ENCODE assay signal across 10 cellular contexts in genomic region chr17:81924557-81925532, GRCh38. TPM values are rescaled to one million over a fixed set of nuclear protein-coding genes. Genes with fewer than 3 reads are reported as not detected.
DNase-seq lines count a peak whose midpoint lies in the region; ATAC-seq lines count a peak whose summit lies in the region.
"Had no signal": no experiment of that assay in that cellular context is flagged by ENCODE, and none has a peak within 500 bp of the region (broad histone marks: within the 10 kb centered on the region; RNA-seq: fewer than 3 reads in every experiment).

No MANE protein-coding gene starts in this region.

- H2BK15ac ChIP-seq in neuronal stem cell (ENCODE audit: low read length), result peak overlapping the region; percentile 24

- H2BK5ac ChIP-seq in neuronal stem cell (ENCODE audit: low read length), result peak overlapping the region; percentile 82

- no peak overlapping the region for H2AFZ ChIP-seq in neuronal stem cell (ENCODE audit: low read length)

- H3K4me3 ChIP-seq in effector memory CD4-positive, alpha-beta T cell (ENCODE audit: insufficient read depth, low read depth, low read length, poor library complexity, severe bottlenecking), result peak overlapping the region; percentile 20
- H3K4me3 ChIP-seq in neuronal stem cell (ENCODE audit: low read length in 2 of 2), result no peak overlapping the region

- no peak overlapping the region for H4K91ac ChIP-seq in neuronal stem cell (ENCODE audit: low read depth, low read length, poor library complexity)

- peak overlapping the region; percentile 11 for H2AK5ac ChIP-seq in neuronal stem cell (ENCODE audit: low read depth, low read length)

- DNase-seq in Caki2 (ENCODE audit: low read depth) (peak; percentile 43), NCI-H226 (peak; percentile 0), neuronal stem cell (ENCODE audit: low spot score) (no peak), Ammon's horn (ENCODE audit: low spot score) (no peak), cortex of kidney (lab: John Stamatoyannopoulos, UW) (no peak)
- no peak for DNase-seq in effector memory CD4-positive, alpha-beta T cell
- DNase-seq in NK-92 treated with Interleukin-12 subunit alpha and Interleukin-12 subunit beta, amount 100 ng/mL, for 24 hours (lab: John Stamatoyannopoulos, UW), result no peak
- DNase-seq: kidney glomerular epithelial cell, NCI-H446 treated with DMSO at 0.1 percent for 48 hours had no signal

- H3K18ac ChIP-seq in neuronal stem cell (ENCODE audit: low read length), result peak overlapping the region; percentile 13

- H3K36me3 ChIP-seq in effector memory CD4-positive, alpha-beta T cell (ENCODE audit: control insufficient read depth, insufficient read depth, low read length), result no peaks in the 10 kb centered on the region
- peaks cover 17 to 28% of the 10 kb centered on the region in 2 donors for H3K36me3 ChIP-seq in neuronal stem cell (replicated peaks in 1 of 2; ENCODE audit: control insufficient read depth in 2 of 2, insufficient read depth in 2 of 2, low read length in 2 of 2)

- H3K9ac ChIP-seq in neuronal stem cell (ENCODE audit: low read depth, low read length, poor library complexity), result peak overlapping the region; percentile 60

- no peak overlapping the region for H4K8ac ChIP-seq in neuronal stem cell (ENCODE audit: low read depth, low read length)

- H3K9me3 ChIP-seq in effector memory CD4-positive, alpha-beta T cell (ENCODE audit: control insufficient read depth, low read length), result no peaks in the 10 kb centered on the region
- H3K9me3 ChIP-seq in neuronal stem cell (replicated peaks in 1 of 2; ENCODE audit: control insufficient read depth in 2 of 2, insufficient read depth in 1 of 2, low read depth in 1 of 2, low read length in 2 of 2), result peaks cover 0 to 3% of the 10 kb centered on the region in 2 donors

- H3K14ac ChIP-seq in neuronal stem cell (ENCODE audit: low read length), result no peak overlapping the region

- no peak for ATAC-seq in GM21360 (IDR thresholded peaks at IDR 0.05; ENCODE audit: unreplicated experiment)

- in situ Hi-C loops in Caki2 (cut with HindIII; ENCODE audit: low pct_unique_long_range_greater_than_20kb, low sequenced_read_pairs), result no loop called here

- H3K79me1 ChIP-seq in neuronal stem cell (ENCODE audit: low read depth, low read length), result peaks cover 57% of the 10 kb centered on the region

- peak overlapping the region; percentile 84 for H2BK12ac ChIP-seq in neuronal stem cell (ENCODE audit: low read length)

- no CpG with 5 or more reads among the region's 21 CpGs for WGBS in neuronal stem cell (ENCODE audit: extremely low coverage in 2 of 2, insufficient read length in 2 of 2, insufficient replicate concordance in 1 of 2), 2 donors

- H3K4me2 ChIP-seq in neuronal stem cell (ENCODE audit: insufficient read depth, low read length, poor library complexity, severe bottlenecking), result no peak overlapping the region

- peak overlapping the region; percentile 8 for H3K27ac ChIP-seq in effector memory CD4-positive, alpha-beta T cell (ENCODE audit: insufficient read depth, low read length, poor library complexity, severe bottlenecking)
- H3K27ac ChIP-seq in neuronal stem cell (replicated peaks; ENCODE audit: low read length), result peak overlapping the region; percentile 28

- H2BK120ac ChIP-seq in neuronal stem cell (ENCODE audit: low read depth, low read length), result peak overlapping the region; percentile 61

- H3K4ac ChIP-seq in neuronal stem cell (ENCODE audit: low read length), result no peak overlapping the region

- peak overlapping the region; percentile 20 for H3K23ac ChIP-seq in neuronal stem cell (ENCODE audit: low read depth, low read length, poor library complexity)

- peaks cover 37% of the 10 kb centered on the region for H3K4me1 ChIP-seq in effector memory CD4-positive, alpha-beta T cell (ENCODE audit: control insufficient read depth, insufficient read depth, low read length, poor library complexity, severe bottlenecking)
- peaks cover 22 to 35% of the 10 kb centered on the region in 2 donors for H3K4me1 ChIP-seq in neuronal stem cell (ENCODE audit: control insufficient read depth in 2 of 2, insufficient read depth in 1 of 2, low read depth in 1 of 2, low read length in 2 of 2)

- peaks cover 9% of the 10 kb centered on the region for H3K27me3 ChIP-seq in effector memory CD4-positive, alpha-beta T cell (replicated peaks; ENCODE audit: control insufficient read depth, insufficient read depth, low read length, poor library complexity, severe bottlenecking)
- H3K27me3 ChIP-seq in neuronal stem cell (ENCODE audit: control insufficient read depth in 3 of 3, insufficient read depth in 3 of 3, low read depth in 1 of 3, low read length in 3 of 3), result peaks cover 0 to 10% (median 0%) of the 10 kb centered on the region in 3 experiments

RNA-seq across cellular contexts. Expression of gene MAFG, which starts 2.7 kb away (rescaled TPM):
- 45.2 and 67.3 TPM in 2 replicates for total RNA-seq in Caki2 (2014; rRNA removed; shearing (Covaris generic); ENCODE audit: low replicate concordance)
- 16.1 TPM for polyA plus RNA-seq in neuronal stem cell (2013, experiment 1 of 2)
- polyA plus RNA-seq in neuronal stem cell (2013, experiment 2 of 2), result 17.2 TPM

RNA-seq across cellular contexts. Expression of gene SIRT7, which starts 6.9 kb away (rescaled TPM):
- 46.1 and 67.8 TPM in 2 replicates for total RNA-seq in Caki2 (2014; rRNA removed; shearing (Covaris generic); ENCODE audit: low replicate concordance)
- 5.2 TPM for polyA plus RNA-seq in neuronal stem cell (2013, experiment 1 of 2)
- polyA plus RNA-seq in neuronal stem cell (2013, experiment 2 of 2), result 5.1 TPM

RNA-seq across cellular contexts. Expression of gene PYCR1, which starts 12.3 kb away (rescaled TPM):
- 272 and 283 TPM in 2 replicates for total RNA-seq in Caki2 (2014; rRNA removed; shearing (Covaris generic); ENCODE audit: low replicate concordance)
- polyA plus RNA-seq in neuronal stem cell (2013, experiment 1 of 2), result 53.9 TPM
- polyA plus RNA-seq in neuronal stem cell (2013, experiment 2 of 2), result 52.1 TPM

RNA-seq across cellular contexts. Expression of gene PCYT2, which starts 13.6 kb away (rescaled TPM):
- total RNA-seq in Caki2 (2014; rRNA removed; shearing (Covaris generic); ENCODE audit: low replicate concordance), result 26.2 and 59.9 TPM in 2 replicates
- 16.8 TPM for polyA plus RNA-seq in neuronal stem cell (2013, experiment 1 of 2)
- polyA plus RNA-seq in neuronal stem cell (2013, experiment 2 of 2), result 15.9 TPM

RNA-seq across cellular contexts. Expression of gene MYADML2, which starts 22.2 kb away (rescaled TPM):
- not detected in 2 replicates for total RNA-seq in Caki2 (2014; rRNA removed; shearing (Covaris generic); ENCODE audit: low replicate concordance)
- 0.03 TPM for polyA plus RNA-seq in neuronal stem cell (2013, experiment 1 of 2)
- 0.03 TPM for polyA plus RNA-seq in neuronal stem cell (2013, experiment 2 of 2)

Comparison
In these comparisons a context has a peak if more than half of its experiments do, and no peak if none do; other contexts are left out.
1. DNase-seq: peak in Caki2 (single experiment) and NCI-H226 (single experiment); none in effector memory CD4-positive, alpha-beta T cell (0 of 3), neuronal stem cell (single experiment), NK-92 treated with Interleukin-12 subunit alpha and Interleukin-12 subunit beta, amount 100 ng/mL, for 24 hours (single experiment), Ammon's horn (single experiment) and cortex of kidney (single experiment).